ENCODE assay signal across 13 cellular contexts in genomic region chr10:102799691-102800435, GRCh38. TPM values are rescaled to one million over a fixed set of nuclear protein-coding genes. Genes with fewer than 3 reads are reported as not detected.
A peak's percentile ranks its signal among the peaks of the same experiment; 100 is the strongest.
DNase-seq lines count a peak whose midpoint lies in the region; ATAC-seq and TF ChIP-seq lines count a peak whose summit lies in the region.
"Had no signal": no experiment of that assay in that cellular context is flagged by ENCODE, and none has a peak within 500 bp of the region (broad histone marks: within the 10 kb centered on the region; RNA-seq: fewer than 3 reads in every experiment).

No MANE protein-coding gene starts in this region.

- no peak for TF ChIP-seq CTCF in Panc1 (IDR thresholded peaks at IDR 0.05)
- TF ChIP-seq CTCF in choroid plexus epithelial cell (conservative IDR thresholded peaks at IDR 0.05; ENCODE audit: low read depth, low read length) = no peak
- TF ChIP-seq CTCF in lower lobe of right lung (IDR thresholded peaks at IDR 0.05) = no peak
- TF ChIP-seq CTCF in spleen (IDR thresholded peaks at IDR 0.05 in 8 of 11, conservative IDR thresholded peaks at IDR 0.05 in 3 of 11) = no peak

- H3K4me1 ChIP-seq in Panc1 (ENCODE audit: control insufficient read depth, insufficient read depth, low read length) = peaks cover 50% of the 10 kb centered on the region
- H3K4me1 ChIP-seq in lower lobe of right lung = peaks cover 87% of the 10 kb centered on the region
- H3K4me1 ChIP-seq in spleen = peaks cover 43 to 83% (median 69%) of the 10 kb centered on the region in 6 donors

- no TSS peak for BruUV-seq in Panc1 (replicated peaks; lab: Mats Ljungman, UMichigan)

- WGBS in spleen, 5 donors = 82 to 89% (median 84%) methylated on average over 8 of the region's 8 CpGs

- H3K4me3 ChIP-seq in Panc1 (ENCODE audit: low read depth in 2 of 2, low read length in 2 of 2) (no peak overlapping the region), choroid plexus epithelial cell (ENCODE audit: low read depth, low read length) (no peak overlapping the region), lower lobe of right lung (no peak overlapping the region), spleen (no peak overlapping the region)

- CTCF ChIA-PET in Panc1 (lab: Charles Lee) = no interaction called here

- no peak for DNase-seq in Panc1 (ENCODE audit: low read depth, low spot score)
- DNase-seq in choroid plexus epithelial cell (ENCODE audit: low read depth) = peak; percentile 30
- DNase-seq in lower lobe of right lung = no peak
- no peak for DNase-seq in spleen
- no peak for DNase-seq in DMS79 treated with DMSO at 0.1 percent for 48 hours (lab: John Stamatoyannopoulos, UW)
- DNase-seq: CD8-positive, alpha-beta T cell; NCI-H1105 treated with DMSO at 0.1 percent for 48 hours; NCI-H748 treated with DMSO at 0.1 percent for 48 hours had no signal

- POLR2A ChIA-PET in Panc1 (lab: Charles Lee) = no interaction called here

- intact Hi-C loops in Panc1 (cut with micrococcal nuclease; ENCODE audit: unreplicated experiment) (no loop called here), lower lobe of right lung (cut with DNase I) (loop anchor here (10.0 kb wide), 1 partner anchor 45 kb away; no protein-coding TSS in a partner anchor), spleen (cut with DNase I; ENCODE audit: low total_unique reads) (no loop called here)

- H3K9me3 ChIP-seq in Panc1 (ENCODE audit: control insufficient read depth, insufficient read depth, low read depth, low read length) (no peaks in the 10 kb centered on the region), lower lobe of right lung (no peaks in the 10 kb centered on the region), spleen (no peaks in the 10 kb centered on the region)

- H3K27me3 ChIP-seq in Panc1 (ENCODE audit: control insufficient read depth, insufficient read depth, low read length) (no peaks in the 10 kb centered on the region), lower lobe of right lung (ENCODE audit: low read depth) (no peaks in the 10 kb centered on the region), spleen (replicated peaks in 1 of 7) (no peaks in the 10 kb centered on the region)

- no peak for TF ChIP-seq POLR2A in spleen (IDR thresholded peaks at IDR 0.05)

- H3K27ac ChIP-seq in Panc1 (ENCODE audit: low read length) = peak overlapping the region; percentile 75
- H3K27ac ChIP-seq in lower lobe of right lung = peak overlapping the region; percentile 75
- peak overlapping the region in 7 of 8 donors; percentile 63 to 79 (median 69) for H3K27ac ChIP-seq in spleen
- H3K27ac ChIP-seq: HL-60 had no signal

- in situ Hi-C loops in Panc1 (cut with HindIII; ENCODE audit: low pct_unique_long_range_greater_than_20kb, low sequenced_read_pairs) = no loop called here

- H3K36me3 ChIP-seq in Panc1 (ENCODE audit: control insufficient read depth, insufficient read depth, low read length) = 0 out of 2 replicates have a peak, but pooled peaks cover 3% of the 10 kb centered on the region
- peaks cover 28% of the 10 kb centered on the region for H3K36me3 ChIP-seq in lower lobe of right lung
- peaks cover 3 to 69% (median 28%) of the 10 kb centered on the region in 6 donors for H3K36me3 ChIP-seq in spleen

- ATAC-seq in Panc1 (0 out of 2 replicates have a peak, but pooled peaks have one; percentile 36), lower lobe of right lung (no peak), GM21786 (IDR thresholded peaks at IDR 0.05; ENCODE audit: unreplicated experiment) (no peak), HG02759 (IDR thresholded peaks at IDR 0.05; ENCODE audit: unreplicated experiment) (no peak), GM18870 (IDR thresholded peaks at IDR 0.05; ENCODE audit: unreplicated experiment) (no peak)
- ATAC-seq: CD8-positive, alpha-beta T cell had no signal

RNA-seq across cellular contexts. Expression of gene CYP17A1, which starts 37.4 kb away (rescaled TPM):
- 2.1 TPM for total RNA-seq in Panc1 (2021; ENCODE audit: unreplicated experiment)
- polyA plus RNA-seq in Panc1 (2012; ENCODE audit: insufficient read length) = not detected
- total RNA-seq in lower lobe of right lung = 0.80 TPM
- total RNA-seq in spleen = 1 to 10 TPM in 1 of 7 donors, not detected in 6; 1.0 TPM
- polyA plus RNA-seq in spleen = under 1 TPM in 2 of 3 donors, not detected in 1; 0.20 to 0.30 TPM
- total RNA-seq: CD8-positive, alpha-beta T cell; fibroblast of villous mesenchyme had no signal

RNA-seq across cellular contexts. Expression of gene BORCS7, which starts 54.2 kb away (rescaled TPM):
- 12.9 TPM for total RNA-seq in Panc1 (2021; ENCODE audit: unreplicated experiment)
- 13.0 TPM for polyA plus RNA-seq in Panc1 (2012; ENCODE audit: insufficient read length)
- 21.9 TPM for total RNA-seq in lower lobe of right lung
- 10 to 100 TPM; 18.8 to 32.7 (median 27.2) TPM for total RNA-seq in spleen
- polyA plus RNA-seq in spleen = 10 to 100 TPM; 20.6 to 44.8 (median 28.0) TPM

RNA-seq across cellular contexts. Expression of gene WBP1L, which starts 56.1 kb away (rescaled TPM):
- total RNA-seq in Panc1 (2021; ENCODE audit: unreplicated experiment) (91.3 TPM), lower lobe of right lung (44.5 TPM), spleen (100 to 1,000 TPM in 2 of 7 donors, 10 to 100 TPM in 5; 38.6 to 149 (median 55.4) TPM)
- 99.5 TPM for polyA plus RNA-seq in Panc1 (2012; ENCODE audit: insufficient read length)
- 10 to 100 TPM; 15.9 to 24.1 (median 16.1) TPM for polyA plus RNA-seq in spleen
